ENCODE assay signal across 9 cellular contexts in genomic region chr10:132408367-132408781, GRCh38. TPM values are rescaled to one million over a fixed set of nuclear protein-coding genes. Genes with fewer than 3 reads are reported as not detected.
DNase-seq lines count a peak whose midpoint lies in the region; TF ChIP-seq lines count a peak whose summit lies in the region.
"Had no signal": no experiment of that assay in that cellular context is flagged by ENCODE, and none has a peak within 500 bp of the region (broad histone marks: within the 10 kb centered on the region; RNA-seq: fewer than 3 reads in every experiment).

No MANE protein-coding gene starts in this region.

- H3K36me3 Mint-ChIP-seq in T-helper 1 cell treated with Interleukin-12 subunit alpha and Interleukin-12 subunit beta and Interleukin-4 antibody, amounts not matched to agents 30 μg/mL and 1 μg/mL, for 36 hours (ENCODE audit: low read depth), result peaks cover 4% of the 10 kb centered on the region
- H3K36me3 Mint-ChIP-seq in chondrocyte (ENCODE audit: low read depth), result peaks cover 7% of the 10 kb centered on the region
- H3K36me3 Mint-ChIP-seq in activated naive CD4-positive, alpha-beta T cell treated with anti-CD3 and anti-CD28 coated beads for 36 hours (ENCODE audit: low read depth), result peaks cover 5% of the 10 kb centered on the region

- H3K27me3 ChIP-seq in testis, result no peaks in the 10 kb centered on the region

- peak overlapping the region; percentile 87 to 91 for H3K27ac ChIP-seq in testis

- no peaks in the 10 kb centered on the region for H3K27me3 Mint-ChIP-seq in T-helper 1 cell treated with Interleukin-12 subunit alpha and Interleukin-12 subunit beta and Interleukin-4 antibody, amounts not matched to agents 30 μg/mL and 1 μg/mL, for 36 hours (ENCODE audit: low read depth)
- H3K27me3 Mint-ChIP-seq in chondrocyte (ENCODE audit: low read depth), result no peaks in the 10 kb centered on the region
- no peaks in the 10 kb centered on the region for H3K27me3 Mint-ChIP-seq in activated naive CD4-positive, alpha-beta T cell treated with anti-CD3 and anti-CD28 coated beads for 36 hours (ENCODE audit: low read depth)

- no peak for DNase-seq in T-helper 1 cell
- DNase-seq in chondrocyte (ENCODE audit: low spot score), result no peak
- peak; percentile 11 for DNase-seq in medulla oblongata (ENCODE audit: extremely low spot score)
- DNase-seq in testis, result peak; percentile 71
- DNase-seq in SIG-M5 (lab: John Stamatoyannopoulos, UW), result no peak
- DNase-seq in activated naive CD4-positive, alpha-beta T cell treated with anti-CD3 and anti-CD28 coated beads for 36 hours, result no peak
- no peak for DNase-seq in amniotic stem cell (lab: John Stamatoyannopoulos, UW)
- DNase-seq: ACHN had no signal

- CTCF ChIA-PET in activated naive CD4-positive, alpha-beta T cell treated with anti-CD3 and anti-CD28 coated beads for 36 hours (lab: Charles Lee), result no interaction called here

- no peaks in the 10 kb centered on the region for H3K9me3 Mint-ChIP-seq in T-helper 1 cell treated with Interleukin-12 subunit alpha and Interleukin-12 subunit beta and Interleukin-4 antibody, amounts not matched to agents 30 μg/mL and 1 μg/mL, for 36 hours
- no peaks in the 10 kb centered on the region for H3K9me3 Mint-ChIP-seq in chondrocyte (ENCODE audit: low read depth)
- H3K9me3 Mint-ChIP-seq in activated naive CD4-positive, alpha-beta T cell treated with anti-CD3 and anti-CD28 coated beads for 36 hours, result no peaks in the 10 kb centered on the region

- peaks cover 2% of the 10 kb centered on the region for H3K4me1 Mint-ChIP-seq in T-helper 1 cell treated with Interleukin-12 subunit alpha and Interleukin-12 subunit beta and Interleukin-4 antibody, amounts not matched to agents 30 μg/mL and 1 μg/mL, for 36 hours (ENCODE audit: low read depth)
- H3K4me1 Mint-ChIP-seq in chondrocyte (ENCODE audit: low read depth), result peaks cover 37% of the 10 kb centered on the region
- H3K4me1 Mint-ChIP-seq in activated naive CD4-positive, alpha-beta T cell treated with anti-CD3 and anti-CD28 coated beads for 36 hours (ENCODE audit: low read depth), result peaks cover 15% of the 10 kb centered on the region

- 20 to 49% methylated on average over 3 to 20 of the region's 20 CpGs for WGBS in testis, 2 donors

- H3K4me1 ChIP-seq in testis, result peaks cover 64% of the 10 kb centered on the region

- no peak overlapping the region for H3K4me3 ChIP-seq in testis

- H3K27ac Mint-ChIP-seq in T-helper 1 cell treated with Interleukin-12 subunit alpha and Interleukin-12 subunit beta and Interleukin-4 antibody, amounts not matched to agents 30 μg/mL and 1 μg/mL, for 36 hours, result no peak overlapping the region
- peak overlapping the region; percentile 83 for H3K27ac Mint-ChIP-seq in chondrocyte (ENCODE audit: unreplicated experiment)
- no peak overlapping the region for H3K27ac Mint-ChIP-seq in activated naive CD4-positive, alpha-beta T cell treated with anti-CD3 and anti-CD28 coated beads for 36 hours

- H3K9me3 ChIP-seq in testis, result no peaks in the 10 kb centered on the region

- TF ChIP-seq CTCF in chondrocyte (IDR thresholded peaks at IDR 0.05), result no peak
- no peak for TF ChIP-seq CTCF in testis (IDR thresholded peaks at IDR 0.05)

- H3K36me3 ChIP-seq in testis (ENCODE audit: low read depth, missing control alignments), result no peaks in the 10 kb centered on the region

- intact Hi-C loops in testis (cut with DNase I; ENCODE audit: low total_unique reads), result no loop called here
- intact Hi-C loops in activated naive CD4-positive, alpha-beta T cell treated with anti-CD3 and anti-CD28 coated beads for 36 hours (cut with micrococcal nuclease), result no loop called here

- peak overlapping the region; percentile 17 for H3K4me3 Mint-ChIP-seq in T-helper 1 cell treated with Interleukin-12 subunit alpha and Interleukin-12 subunit beta and Interleukin-4 antibody, amounts not matched to agents 30 μg/mL and 1 μg/mL, for 36 hours
- H3K4me3 Mint-ChIP-seq in chondrocyte (ENCODE audit: unreplicated experiment), result peak overlapping the region; percentile 58
- H3K4me3 Mint-ChIP-seq in activated naive CD4-positive, alpha-beta T cell treated with anti-CD3 and anti-CD28 coated beads for 36 hours, result no peak overlapping the region

- no peak for TF ChIP-seq POLR2A in testis (IDR thresholded peaks at IDR 0.05)

RNA-seq across cellular contexts. Expression of gene PWWP2B, which starts 11.4 kb away (rescaled TPM):
- total RNA-seq in chondrocyte (9.9 to 13.9 TPM (median 13.2 TPM) in 3 replicates), testis (10 to 100 TPM; 32.6 to 45.1 TPM)
- polyA plus RNA-seq in testis (ENCODE audit: insufficient read depth, low read depth, low replicate concordance), result 16.0 TPM
- total RNA-seq in activated naive CD4-positive, alpha-beta T cell treated with anti-CD3 and anti-CD28 coated beads for 36 hours, result 1 to 10 TPM; 1.5 to 2.2 TPM

Comparison
In these comparisons a context has a peak if more than half of its experiments do, and no peak if none do; other contexts are left out.
1. DNase-seq: peak in medulla oblongata (single experiment) and testis (single experiment); none in T-helper 1 cell (0 of 5), chondrocyte (single experiment), SIG-M5 (single experiment), activated naive CD4-positive, alpha-beta T cell treated with anti-CD3 and anti-CD28 coated beads for 36 hours (single experiment) and amniotic stem cell (single experiment).